18 cellular contexts compared by ENCODE assay signal in genomic region chr7:26169271-26169670, GRCh38. TPM values are rescaled to one million over a fixed set of nuclear protein-coding genes. Genes with fewer than 3 reads are reported as not detected.
A peak's percentile ranks its signal among the peaks of the same experiment; 100 is the strongest.
DNase-seq lines count a peak whose midpoint lies in the region; ATAC-seq and TF ChIP-seq lines count a peak whose summit lies in the region.
"Had no signal": no experiment of that assay in that cellular context is flagged by ENCODE, and none has a peak within 500 bp of the region (broad histone marks: within the 10 kb centered on the region; RNA-seq: fewer than 3 reads in every experiment).

No MANE protein-coding gene starts in this region.

- no peak for DNase-seq in GM23338 (ENCODE audit: low spot score)
- peak; percentile 95 for DNase-seq in SW480 (ENCODE audit: low spot score)
- DNase-seq in islet precursor cell: peak; percentile 59
- DNase-seq in neural crest cell (ENCODE audit: low read depth, low spot score): no peak
- DNase-seq in activated CD4-positive, alpha-beta T cell treated with anti-CD3 and anti-CD28 coated beads, Interleukin-2, amount 50 U/mL, for 48 hours: no peak
- no peak for DNase-seq in NCI-H82 (lab: John Stamatoyannopoulos, UW)
- no peak for DNase-seq in ecto neural progenitor cell (ENCODE audit: low spot score)
- DNase-seq: ACHN; CD4-positive, CD25-positive, alpha-beta regulatory T cell; GM23248; HFFc6; IMR-90; KBM-7 had no signal

- H3K27ac Mint-ChIP-seq in GM23338 (no peak overlapping the region), neural crest cell (ENCODE audit: unreplicated experiment) (peak overlapping the region; percentile 12)
- H3K27ac Mint-ChIP-seq: CD4-positive, CD25-positive, alpha-beta regulatory T cell; HFFc6 had no signal

- H3K4me1 Mint-ChIP-seq in GM23338 (peaks cover 43% of the 10 kb centered on the region), neural crest cell (peaks cover 3% of the 10 kb centered on the region)

- H3K27me3 Mint-ChIP-seq in GM23338 (ENCODE audit: insufficient read depth, low read depth, poor library complexity) (peaks cover 5% of the 10 kb centered on the region), neural crest cell (ENCODE audit: low read depth) (peaks cover 4% of the 10 kb centered on the region)
- H3K27me3 Mint-ChIP-seq: CD4-positive, CD25-positive, alpha-beta regulatory T cell had no signal

- 0 out of 2 replicates have a peak overlapping the region, but pooled peaks have one; percentile 2 for H3K4me2 ChIP-seq in GM23338
- H3K4me2 ChIP-seq: BLaER1 treated with 17β-estradiol and CSF1 and Interleukin-3, amounts not matched to agents 10 nM and 100 nM had no signal

- peak overlapping the region; percentile 67; the same call in 1 of the 2 replicates for H3K27ac ChIP-seq in GM23338 (ENCODE audit: low read depth)
- H3K27ac ChIP-seq: BLaER1 treated with 17β-estradiol and CSF1 and Interleukin-3, amounts not matched to agents 10 nM and 100 nM; GM23248; HL-60 had no signal

- peaks cover 60% of the 10 kb centered on the region for H3K36me3 Mint-ChIP-seq in GM23338 (ENCODE audit: low read depth)
- peaks cover 3% of the 10 kb centered on the region for H3K36me3 Mint-ChIP-seq in neural crest cell (ENCODE audit: low read depth)

- no peaks in the 10 kb centered on the region for H3K9me2 ChIP-seq in GM23338 (ENCODE audit: insufficient read depth)

- H3K4me1 ChIP-seq in GM23338 (ENCODE audit: insufficient read depth): peaks cover 43% of the 10 kb centered on the region

- H3K27me3 ChIP-seq in GM23338 (ENCODE audit: insufficient read depth): no peaks in the 10 kb centered on the region
- H3K27me3 ChIP-seq: BLaER1 treated with 17β-estradiol and CSF1 and Interleukin-3, amounts not matched to agents 10 nM and 100 nM had no signal

- H3K4me3 ChIP-seq in GM23338: no peak overlapping the region
- H3K4me3 ChIP-seq: BLaER1 treated with 17β-estradiol and CSF1 and Interleukin-3, amounts not matched to agents 10 nM and 100 nM; GM12878; GM23248; HAP-1 had no signal

- H3K36me3 ChIP-seq in GM23338 (ENCODE audit: insufficient read depth): peaks cover 6% of the 10 kb centered on the region; the same call in 1 of the 2 replicates
- H3K36me3 ChIP-seq: HAP-1 had no signal

- no peak for TF ChIP-seq CTCF in GM23338 (conservative IDR thresholded peaks at IDR 0.05; ENCODE audit: low read depth in 2 of 2)
- no peak for TF ChIP-seq CTCF in neural crest cell (conservative IDR thresholded peaks at IDR 0.05)

- ATAC-seq in GM23338 (peak; percentile 28; the same call in 1 of the 3 replicates), GM21737 (IDR thresholded peaks at IDR 0.05; ENCODE audit: unreplicated experiment) (no peak)
- ATAC-seq: GM12878 had no signal

- peaks cover 100% of the 10 kb centered on the region for H3K79me2 ChIP-seq in GM23338 (replicated peaks; ENCODE audit: insufficient read depth)

- H4K20me1 ChIP-seq in GM23338 (replicated peaks; ENCODE audit: insufficient read depth): peaks cover 52% of the 10 kb centered on the region

- no peak overlapping the region for H3K4me3 Mint-ChIP-seq in GM23338
- H3K4me3 Mint-ChIP-seq in neural crest cell: no peak overlapping the region
- H3K4me3 Mint-ChIP-seq: CD4-positive, CD25-positive, alpha-beta regulatory T cell; HFFc6 had no signal

- no peaks in the 10 kb centered on the region for H3F3A ChIP-seq in GM23338 (replicated peaks; ENCODE audit: low read depth)

- peaks cover 18% of the 10 kb centered on the region for H3K9me3 Mint-ChIP-seq in GM23338
- H3K9me3 Mint-ChIP-seq in neural crest cell: no peaks in the 10 kb centered on the region
- H3K9me3 Mint-ChIP-seq: HFFc6 had no signal

- H2AFZ ChIP-seq in GM23338: no peak overlapping the region
- H2AFZ ChIP-seq: GM23248 had no signal

TF ChIP-seq in GM23338, 12 proteins besides CTCF, POLR2A, EP300 and RAD21:
- no peak for TF ChIP-seq CREB1 (CRISPR knock-in tag; IDR thresholded peaks at IDR 0.05; ENCODE audit: low read depth)
- TF ChIP-seq EZH2phosphoT487 (IDR thresholded peaks at IDR 0.05; ENCODE audit: unreplicated experiment): no peak
- no peak for TF ChIP-seq NANOG (IDR thresholded peaks at IDR 0.05; ENCODE audit: borderline replicate concordance)

RNA-seq across cellular contexts. Expression of gene NFE2L3, which starts 17.3 kb away (rescaled TPM):
- 129 and 142 TPM in 2 replicates for total RNA-seq in GM23338 (2014; rRNA removed; shearing (Covaris generic))
- polyA plus RNA-seq in GM23338 (2016; fragmentation: Nextera tagmentation; extraction: Ambion mirVana): 62.0 and 66.4 TPM in 2 replicates
- total RNA-seq in neural crest cell: 2.4 and 3.5 TPM in 2 replicates

RNA-seq across cellular contexts. Expression of gene HNRNPA2B1, which starts 31.3 kb away (rescaled TPM):
- 598 and 602 TPM in 2 replicates for total RNA-seq in GM23338 (2014; rRNA removed; shearing (Covaris generic))
- 1,534 and 1,577 TPM in 2 replicates for polyA plus RNA-seq in GM23338 (2016; fragmentation: Nextera tagmentation; extraction: Ambion mirVana)
- total RNA-seq in neural crest cell: 1,068 and 1,071 TPM in 2 replicates

RNA-seq across cellular contexts. Expression of gene CBX3, which starts 32.3 kb away (rescaled TPM):
- 249 and 272 TPM in 2 replicates for total RNA-seq in GM23338 (2014; rRNA removed; shearing (Covaris generic))
- 226 and 236 TPM in 2 replicates for polyA plus RNA-seq in GM23338 (2016; fragmentation: Nextera tagmentation; extraction: Ambion mirVana)
- 291 and 293 TPM in 2 replicates for total RNA-seq in neural crest cell

Comparison
In these comparisons a context has a peak if more than half of its experiments do, and no peak if none do; other contexts are left out.
1. DNase-seq: peak in SW480 (single experiment) and islet precursor cell (single experiment); none in GM23338 (single experiment), neural crest cell (single experiment), activated CD4-positive, alpha-beta T cell treated with anti-CD3 and anti-CD28 coated beads, Interleukin-2, amount 50 U/mL, for 48 hours (0 of 2), NCI-H82 (single experiment) and ecto neural progenitor cell (single experiment).
2. RNA of gene NFE2L3, which starts 17.3 kb away (total RNA-seq): 129 to 142 TPM in GM23338; 2.4 to 3.5 TPM in neural crest cell; every median in the first group is over 10 times any median in the second.